1 cellular context compared by ENCODE assay signal in the genomic region with DNA sequence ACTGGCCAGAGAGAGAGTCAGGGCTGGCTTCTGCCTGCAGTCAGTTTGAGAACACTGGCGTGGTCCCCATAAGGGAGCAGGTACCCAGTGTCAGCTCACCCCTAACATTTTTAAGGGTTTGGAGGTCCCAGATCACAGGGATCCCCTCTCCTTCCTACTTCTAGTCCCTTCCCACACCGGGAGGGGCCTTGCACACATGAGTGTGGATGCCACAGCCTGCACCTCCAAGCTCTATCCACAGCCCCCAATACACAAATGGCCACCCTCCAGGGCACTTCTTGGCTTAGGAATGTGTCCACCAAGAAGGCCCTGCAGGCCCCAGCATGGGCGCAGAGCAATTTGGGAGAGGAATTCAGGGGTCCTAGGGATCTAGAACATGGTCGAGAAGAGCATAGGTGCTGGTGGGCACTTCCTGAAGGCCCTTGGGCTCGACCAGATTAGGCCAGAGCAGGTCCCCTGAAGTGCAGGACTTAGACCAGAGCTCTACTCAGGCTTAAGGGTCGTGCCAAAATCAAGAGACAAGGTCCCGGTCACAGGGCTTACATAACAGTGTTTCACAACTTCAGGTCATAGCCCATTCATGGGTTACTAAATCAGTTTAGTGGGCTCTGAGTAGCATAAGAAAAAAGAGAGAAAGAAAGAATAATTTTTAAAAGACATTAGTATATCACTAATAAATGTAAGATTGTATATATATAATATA.
A peak's percentile ranks its signal among the peaks of the same experiment; 100 is the strongest.
TF ChIP-seq lines count a peak whose summit lies in the region.

No MANE protein-coding gene starts in this region.

TF ChIP-seq in GM23338, 12 proteins besides CTCF, POLR2A, EP300 and RAD21:
- peak; percentile 12; the same call in 1 of the 2 replicates for TF ChIP-seq POLR2AphosphoS5 (IDR thresholded peaks at IDR 0.05; ENCODE audit: low read depth)
- TF ChIP-seq, protein P1, sequence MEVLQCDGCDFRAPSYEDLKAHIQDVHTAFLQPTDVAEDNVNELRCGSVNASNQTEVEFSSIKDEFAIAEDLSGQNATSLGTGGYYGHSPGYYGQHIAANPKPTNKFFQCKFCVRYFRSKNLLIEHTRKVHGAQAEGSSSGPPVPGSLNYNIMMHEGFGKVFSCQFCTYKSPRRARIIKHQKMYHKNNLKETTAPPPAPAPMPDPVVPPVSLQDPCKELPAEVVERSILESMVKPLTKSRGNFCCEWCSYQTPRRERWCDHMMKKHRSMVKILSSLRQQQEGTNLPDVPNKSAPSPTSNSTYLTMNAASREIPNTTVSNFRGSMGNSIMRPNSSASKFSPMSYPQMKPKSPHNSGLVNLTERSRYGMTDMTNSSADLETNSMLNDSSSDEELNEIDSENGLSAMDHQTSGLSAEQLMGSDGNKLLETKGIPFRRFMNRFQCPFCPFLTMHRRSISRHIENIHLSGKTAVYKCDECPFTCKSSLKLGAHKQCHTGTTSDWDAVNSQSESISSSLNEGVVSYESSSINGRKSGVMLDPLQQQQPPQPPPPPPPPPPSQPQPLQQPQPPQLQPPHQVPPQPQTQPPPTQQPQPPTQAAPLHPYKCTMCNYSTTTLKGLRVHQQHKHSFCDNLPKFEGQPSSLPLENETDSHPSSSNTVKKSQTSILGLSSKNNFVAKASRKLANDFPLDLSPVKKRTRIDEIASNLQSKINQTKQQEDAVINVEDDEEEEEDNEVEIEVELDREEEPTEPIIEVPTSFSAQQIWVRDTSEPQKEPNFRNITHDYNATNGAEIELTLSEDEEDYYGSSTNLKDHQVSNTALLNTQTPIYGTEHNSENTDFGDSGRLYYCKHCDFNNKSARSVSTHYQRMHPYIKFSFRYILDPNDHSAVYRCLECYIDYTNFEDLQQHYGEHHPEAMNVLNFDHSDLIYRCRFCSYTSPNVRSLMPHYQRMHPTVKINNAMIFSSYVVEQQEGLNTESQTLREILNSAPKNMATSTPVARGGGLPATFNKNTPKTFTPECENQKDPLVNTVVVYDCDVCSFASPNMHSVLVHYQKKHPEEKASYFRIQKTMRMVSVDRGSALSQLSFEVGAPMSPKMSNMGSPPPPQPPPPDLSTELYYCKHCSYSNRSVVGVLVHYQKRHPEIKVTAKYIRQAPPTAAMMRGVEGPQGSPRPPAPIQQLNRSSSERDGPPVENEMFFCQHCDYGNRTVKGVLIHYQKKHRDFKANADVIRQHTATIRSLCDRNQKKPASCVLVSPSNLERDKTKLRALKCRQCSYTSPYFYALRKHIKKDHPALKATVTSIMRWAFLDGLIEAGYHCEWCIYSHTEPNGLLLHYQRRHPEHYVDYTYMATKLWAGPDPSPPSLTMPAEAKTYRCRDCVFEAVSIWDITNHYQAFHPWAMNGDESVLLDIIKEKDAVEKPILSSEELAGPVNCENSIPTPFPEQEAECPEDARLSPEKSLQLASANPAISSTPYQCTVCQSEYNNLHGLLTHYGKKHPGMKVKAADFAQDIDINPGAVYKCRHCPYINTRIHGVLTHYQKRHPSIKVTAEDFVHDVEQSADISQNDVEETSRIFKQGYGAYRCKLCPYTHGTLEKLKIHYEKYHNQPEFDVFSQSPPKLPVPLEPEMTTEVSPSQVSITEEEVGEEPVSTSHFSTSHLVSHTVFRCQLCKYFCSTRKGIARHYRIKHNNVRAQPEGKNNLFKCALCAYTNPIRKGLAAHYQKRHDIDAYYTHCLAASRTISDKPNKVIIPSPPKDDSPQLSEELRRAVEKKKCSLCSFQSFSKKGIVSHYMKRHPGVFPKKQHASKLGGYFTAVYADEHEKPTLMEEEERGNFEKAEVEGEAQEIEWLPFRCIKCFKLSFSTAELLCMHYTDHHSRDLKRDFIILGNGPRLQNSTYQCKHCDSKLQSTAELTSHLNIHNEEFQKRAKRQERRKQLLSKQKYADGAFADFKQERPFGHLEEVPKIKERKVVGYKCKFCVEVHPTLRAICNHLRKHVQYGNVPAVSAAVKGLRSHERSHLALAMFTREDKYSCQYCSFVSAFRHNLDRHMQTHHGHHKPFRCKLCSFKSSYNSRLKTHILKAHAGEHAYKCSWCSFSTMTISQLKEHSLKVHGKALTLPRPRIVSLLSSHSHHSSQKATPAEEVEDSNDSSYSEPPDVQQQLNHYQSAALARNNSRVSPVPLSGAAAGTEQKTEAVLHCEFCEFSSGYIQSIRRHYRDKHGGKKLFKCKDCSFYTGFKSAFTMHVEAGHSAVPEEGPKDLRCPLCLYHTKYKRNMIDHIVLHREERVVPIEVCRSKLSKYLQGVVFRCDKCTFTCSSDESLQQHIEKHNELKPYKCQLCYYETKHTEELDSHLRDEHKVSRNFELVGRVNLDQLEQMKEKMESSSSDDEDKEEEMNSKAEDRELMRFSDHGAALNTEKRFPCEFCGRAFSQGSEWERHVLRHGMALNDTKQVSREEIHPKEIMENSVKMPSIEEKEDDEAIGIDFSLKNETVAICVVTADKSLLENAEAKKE (CRISPR knock-in tag; IDR thresholded peaks at IDR 0.05), result no peak
